In the genomic region with DNA sequence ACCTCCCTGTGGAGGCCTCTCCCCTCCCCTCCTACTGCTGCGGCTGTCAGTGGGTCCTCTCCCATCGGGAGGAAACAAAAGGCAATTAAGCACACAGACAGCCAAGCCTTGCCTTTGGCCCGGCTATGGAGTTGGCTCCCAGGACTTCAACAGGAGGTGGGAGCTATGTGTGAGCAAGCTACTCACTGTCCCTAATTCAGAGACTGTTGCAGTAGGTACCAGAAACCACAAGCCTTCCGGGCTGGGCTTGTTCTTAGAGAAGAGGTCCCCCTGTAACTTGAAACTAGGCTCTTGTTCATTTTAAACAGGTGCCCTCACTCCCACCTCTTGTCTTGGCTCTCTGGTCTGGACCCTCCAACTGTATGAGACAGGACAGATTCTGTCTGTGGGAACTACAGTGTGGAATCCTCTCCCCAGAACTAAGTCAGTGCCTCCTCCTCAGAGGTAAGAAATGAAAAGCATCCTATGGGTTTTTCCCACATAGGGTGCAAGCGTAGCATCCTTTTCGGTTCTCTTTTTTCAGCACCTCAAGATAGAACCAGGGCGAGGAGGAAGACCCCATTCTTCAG, we compare ENCODE assay signal across 10 cellular contexts.
DNase-seq lines count a peak whose midpoint lies in the region; ATAC-seq, FAIRE-seq and TF ChIP-seq lines count a peak whose summit lies in the region.
"Had no signal": no experiment of that assay in that cellular context is flagged by ENCODE, and none has a peak within 500 bp of the region (broad histone marks: within the 10 kb centered on the region; RNA-seq: fewer than 3 reads in every experiment).

No MANE protein-coding gene starts in this region.

- H3K4me3 ChIP-seq in GM12865 (ENCODE audit: low read depth, low read length) (no peak overlapping the region), gastroesophageal sphincter (no peak overlapping the region), breast epithelium (no peak overlapping the region)

- FAIRE-seq in urothelium cell line (lab: Jason Lieb, UNC): no peak

- H3K9me3 ChIP-seq in gastroesophageal sphincter (no peaks in the 10 kb centered on the region), breast epithelium (no peaks in the 10 kb centered on the region)

- H3K27ac ChIP-seq in gastroesophageal sphincter (no peak overlapping the region), breast epithelium (no peak overlapping the region)

- TF ChIP-seq CTCF in GM12865 (IDR thresholded peaks at IDR 0.05; ENCODE audit: insufficient read depth, low read depth, low read length, missing control alignments): no peak
- no peak for TF ChIP-seq CTCF in gastroesophageal sphincter (IDR thresholded peaks at IDR 0.05)
- no peak for TF ChIP-seq CTCF in breast epithelium (IDR thresholded peaks at IDR 0.05)

- ATAC-seq in GM21390 (IDR thresholded peaks at IDR 0.05; ENCODE audit: unreplicated experiment) (peak; percentile 72), HG03066 (IDR thresholded peaks at IDR 0.05; ENCODE audit: low read depth, unreplicated experiment) (peak; percentile 80), gastroesophageal sphincter (peak; percentile 55)

- TF ChIP-seq POLR2A in gastroesophageal sphincter (IDR thresholded peaks at IDR 0.05) (no peak), breast epithelium (IDR thresholded peaks at IDR 0.05) (no peak)

- intact Hi-C loops in breast epithelium (cut with DNase I; ENCODE audit: low total_unique reads): no loop called here

- H3K4me1 ChIP-seq in gastroesophageal sphincter: peaks cover 0 to 4% (median 0%) of the 10 kb centered on the region in 3 donors
- no peaks in the 10 kb centered on the region for H3K4me1 ChIP-seq in breast epithelium

- DNase-seq in GM12865 (ENCODE audit: low read depth) (peak; percentile 38), breast epithelium (ENCODE audit: low spot score in 2 of 2) (no peak), urothelium cell line (ENCODE audit: low spot score) (no peak), NCI-H1092 (lab: John Stamatoyannopoulos, UW) (no peak), cerebellar cortex (ENCODE audit: low spot score) (no peak)
- DNase-seq: activated effector memory CD4-positive, alpha-beta T cell treated with anti-CD3 and anti-CD28 coated beads, Interleukin-2, amount 50 U/mL, for 16 hours; foreskin fibroblast had no signal

- H3K27me3 ChIP-seq in gastroesophageal sphincter (no peaks in the 10 kb centered on the region), breast epithelium (no peaks in the 10 kb centered on the region)

- 87 to 92% methylated on average over 3 to 4 of the region's 7 CpGs for WGBS in gastroesophageal sphincter (ENCODE audit: low coverage in 1 of 2), 2 donors

- TF ChIP-seq EP300 in gastroesophageal sphincter (IDR thresholded peaks at IDR 0.05): no peak

- H3K36me3 ChIP-seq in gastroesophageal sphincter (no peaks in the 10 kb centered on the region), breast epithelium (no peaks in the 10 kb centered on the region)
